Comparison of ENCODE assay signal across 5 cellular contexts in the genomic region with DNA sequence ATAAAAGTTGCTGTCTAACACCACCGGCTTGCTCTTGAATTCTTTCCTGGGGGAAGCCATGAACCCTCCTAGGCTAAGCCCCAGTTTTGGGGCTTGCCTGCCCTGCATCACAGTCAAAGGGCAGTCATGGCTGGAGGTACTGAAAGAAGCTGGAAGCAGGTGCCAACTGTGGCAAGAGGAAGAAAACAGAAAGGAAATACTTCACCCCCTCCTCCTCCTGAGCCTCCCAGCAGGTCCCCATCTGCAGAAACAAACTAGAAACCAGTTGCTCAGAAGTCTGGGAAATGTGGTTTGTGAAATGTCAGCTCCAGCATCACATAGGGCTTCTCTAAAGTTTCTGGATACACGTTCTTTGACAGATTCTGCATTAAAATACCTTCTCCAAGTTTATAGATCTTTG.
"Had no signal": no experiment of that assay in that cellular context is flagged by ENCODE, and none has a peak within 500 bp of the region (broad histone marks: within the 10 kb centered on the region; RNA-seq: fewer than 3 reads in every experiment).

No MANE protein-coding gene starts in this region.

- H3K4me3 ChIP-seq: GM23338 had no signal

- DNase-seq: H9, HCEC 1CT, IMR-90, KBM-7 had no signal

- H3K4me2 ChIP-seq: GM23338 had no signal

- H2AFZ ChIP-seq: GM23338 had no signal
